In the genomic region with DNA sequence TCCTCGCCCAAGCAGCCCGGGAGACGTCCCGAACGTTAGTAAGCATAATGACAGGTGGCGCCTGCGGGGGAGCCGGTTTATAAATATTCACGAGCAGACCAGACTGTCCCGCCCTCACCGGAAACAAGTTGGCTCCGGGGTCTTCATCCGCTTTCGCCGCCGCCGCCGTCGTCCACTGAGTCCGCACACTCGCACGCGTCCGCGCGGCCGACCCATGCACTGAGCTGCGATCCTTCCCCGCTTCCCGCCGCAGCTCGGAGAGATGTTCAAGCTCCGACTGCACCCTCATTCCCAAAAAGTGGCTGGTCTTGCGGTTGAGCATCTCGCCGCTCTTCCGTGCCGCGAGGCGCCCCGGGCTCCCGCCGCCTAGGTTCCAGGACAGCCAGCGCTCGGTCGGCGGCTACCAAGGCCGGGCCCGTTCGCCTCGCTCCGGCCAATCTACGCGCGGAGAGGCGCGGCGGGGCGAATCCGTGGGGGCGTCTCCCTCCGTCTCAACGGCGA, we compare ENCODE assay signal across 8 cellular contexts. TPM values are rescaled to one million over a fixed set of nuclear protein-coding genes. Genes with fewer than 3 reads are reported as not detected.
DNase-seq lines count a peak whose midpoint lies in the region; ATAC-seq lines count a peak whose summit lies in the region.

No MANE protein-coding gene starts in this region.

- H3K27ac Mint-ChIP-seq in naive thymus-derived CD8-positive, alpha-beta T cell: peak overlapping the region; percentile 80 to 97 (median 94)

- H3K4me3 ChIP-seq in aorta (ENCODE audit: low read length in 2 of 2): peak overlapping the region; percentile 5 to 46

- H3K27ac ChIP-seq in epithelial cell of prostate: peak overlapping the region; percentile 63
- no peak overlapping the region for H3K27ac ChIP-seq in aorta (ENCODE audit: low read depth in 1 of 2, low read length in 2 of 2)

- no peaks in the 10 kb centered on the region for H3K27me3 Mint-ChIP-seq in naive thymus-derived CD8-positive, alpha-beta T cell

- H3K4me1 Mint-ChIP-seq in naive thymus-derived CD8-positive, alpha-beta T cell: peaks cover 13 to 43% (median 31%) of the 10 kb centered on the region in 4 donors

- peaks cover 0 to 5% of the 10 kb centered on the region in 2 donors for H3K4me1 ChIP-seq in aorta (ENCODE audit: control insufficient read depth in 1 of 2, insufficient read depth in 2 of 2, low read length in 2 of 2)

- peak overlapping the region; percentile 85 to 99 (median 96) for H3K4me3 Mint-ChIP-seq in naive thymus-derived CD8-positive, alpha-beta T cell

- H3K36me3 ChIP-seq in aorta (ENCODE audit: control insufficient read depth in 1 of 2, insufficient read depth in 2 of 2, low read length in 1 of 2): peaks cover 0 to 13% of the 10 kb centered on the region in 2 donors

- no peaks in the 10 kb centered on the region for H3K9me3 ChIP-seq in aorta (ENCODE audit: control insufficient read depth, low read length)

- ATAC-seq in GM18502 (IDR thresholded peaks at IDR 0.05; ENCODE audit: poor library complexity, unreplicated experiment) (peak; percentile 30), HG02763 (IDR thresholded peaks at IDR 0.05; ENCODE audit: unreplicated experiment) (peak; percentile 20), aorta (ENCODE audit: low FRiP score) (peak; percentile 55)
- ATAC-seq in naive thymus-derived CD8-positive, alpha-beta T cell: peak; percentile 46 to 53

- WGBS in aorta, 2 donors: 0% methylated on average over 63 to 64 of the region's 64 CpGs

- H3K36me3 Mint-ChIP-seq in naive thymus-derived CD8-positive, alpha-beta T cell: peaks cover 0 to 29% (median 5%) of the 10 kb centered on the region in 3 donors

- H3K9me3 Mint-ChIP-seq in naive thymus-derived CD8-positive, alpha-beta T cell: no peaks in the 10 kb centered on the region

- DNase-seq in NCI-H2171 treated with DMSO at 0.1 percent for 48 hours (lab: John Stamatoyannopoulos, UW): peak; percentile 68
- DNase-seq in activated CD4-positive, alpha-beta T cell treated with anti-CD3 and anti-CD28 coated beads, Interleukin-2, amount 50 U/mL, for 48 hours: peak; percentile 45 to 59
- DNase-seq in epithelial cell of prostate (ENCODE audit: low read depth, low spot score): no peak
- peak in 7 of 10 donors; percentile 21 to 72 (median 27) for DNase-seq in naive thymus-derived CD8-positive, alpha-beta T cell
- peak in 1 of 2 donors; percentile 67 for DNase-seq in aorta
- no peak for DNase-seq in NCI-H2196 (lab: John Stamatoyannopoulos, UW; ENCODE audit: unreplicated experiment)

- H3K27me3 ChIP-seq in aorta (ENCODE audit: control insufficient read depth in 1 of 2, insufficient read depth in 2 of 2, low read length in 1 of 2): no peaks in the 10 kb centered on the region

- intact Hi-C loops in aorta (cut with DNase I): loop anchor here in 1 of 2 donors (10.0 kb wide), 1 partner anchor 947 kb away; a partner anchor contains a TSS

- POLR2A ChIA-PET in naive thymus-derived CD8-positive, alpha-beta T cell (lab: Charles Lee): interaction anchor here (1.0 kb wide), 1 partner anchor 44 kb away, joined by 3 read pairs; no protein-coding TSS in a partner anchor

RNA-seq across cellular contexts. Expression of a gene that starts 0.4 kb away (rescaled TPM):
- 1 to 10 TPM; 2.0 to 4.1 TPM for total RNA-seq in naive thymus-derived CD8-positive, alpha-beta T cell
- polyA plus RNA-seq in naive thymus-derived CD8-positive, alpha-beta T cell: under 1 TPM; 0.11 to 0.38 (median 0.31) TPM
- total RNA-seq in aorta: 1 to 10 TPM in 1 of 2 donors, under 1 TPM in 1; 0.52 to 2.7 TPM
- polyA plus RNA-seq in aorta: 1 to 10 TPM in 1 of 2 donors, under 1 TPM in 1; 0.88 to 9.8 TPM

RNA-seq across cellular contexts. Expression of a gene that starts 0.6 kb away (rescaled TPM):
- 100 to 1,000 TPM; 112 to 114 TPM for total RNA-seq in naive thymus-derived CD8-positive, alpha-beta T cell
- polyA plus RNA-seq in naive thymus-derived CD8-positive, alpha-beta T cell: 10 to 100 TPM; 24.4 to 52.4 (median 27.2) TPM
- 10 to 100 TPM; 73.9 to 90.2 TPM for total RNA-seq in aorta
- polyA plus RNA-seq in aorta: 10 to 100 TPM; 22.7 to 59.5 TPM

RNA-seq across cellular contexts. Expression of a gene that starts 13.3 kb away (rescaled TPM):
- 10 to 100 TPM; 50.2 to 53.7 TPM for total RNA-seq in naive thymus-derived CD8-positive, alpha-beta T cell
- 10 to 100 TPM; 39.7 to 43.1 (median 40.6) TPM for polyA plus RNA-seq in naive thymus-derived CD8-positive, alpha-beta T cell
- total RNA-seq in aorta: 10 to 100 TPM; 15.8 to 20.8 TPM
- polyA plus RNA-seq in aorta: 10 to 100 TPM; 12.3 to 36.0 TPM

RNA-seq across cellular contexts. Expression of a gene that starts 25.5 kb away (rescaled TPM):
- 1 to 10 TPM; 9.3 to 10.0 TPM for total RNA-seq in naive thymus-derived CD8-positive, alpha-beta T cell
- polyA plus RNA-seq in naive thymus-derived CD8-positive, alpha-beta T cell: 1 to 10 TPM in 1 of 3 donors, under 1 TPM in 2; 0.17 to 2.5 (median 0.91) TPM
- total RNA-seq in aorta: 10 to 100 TPM; 11.8 to 13.4 TPM
- 1 to 10 TPM; 2.1 to 6.7 TPM for polyA plus RNA-seq in aorta

Comparison
In these comparisons a context has a peak if more than half of its experiments do, and no peak if none do; other contexts are left out.
1. DNase-seq: peak in NCI-H2171 treated with DMSO at 0.1 percent for 48 hours (single experiment), activated CD4-positive, alpha-beta T cell treated with anti-CD3 and anti-CD28 coated beads, Interleukin-2, amount 50 U/mL, for 48 hours (2 of 2) and naive thymus-derived CD8-positive, alpha-beta T cell (7 of 10); none in epithelial cell of prostate (single experiment) and NCI-H2196 (single experiment).
2. Peak in every context shown above with its lines, with median percentiles within 50 percentile points of each other: ATAC-seq.